ENCODE assay signal across 17 cellular contexts in the genomic region with DNA sequence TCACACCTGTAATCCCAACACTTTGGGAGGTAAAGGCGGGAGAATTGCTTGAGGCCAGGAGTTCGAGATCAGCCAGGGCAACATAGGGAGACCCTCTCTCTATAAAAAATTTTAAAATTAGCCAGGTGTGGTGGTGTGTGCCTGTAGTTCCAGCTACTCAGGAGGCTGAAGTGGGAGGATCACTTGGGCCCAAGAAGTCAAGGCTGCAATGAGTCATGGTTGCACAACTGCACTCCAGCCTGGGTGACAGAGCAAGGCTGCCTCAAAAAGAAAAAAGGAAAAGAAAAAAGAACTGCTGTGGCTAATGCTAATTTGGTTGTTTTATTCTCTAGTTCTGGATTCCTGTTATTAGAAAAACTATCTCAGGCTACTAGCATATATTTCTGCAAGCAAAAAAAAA. TPM values are rescaled to one million over a fixed set of nuclear protein-coding genes. Genes with fewer than 3 reads are reported as not detected.
DNase-seq lines count a peak whose midpoint lies in the region; ATAC-seq and TF ChIP-seq lines count a peak whose summit lies in the region.
"Had no signal": no experiment of that assay in that cellular context is flagged by ENCODE, and none has a peak within 500 bp of the region (broad histone marks: within the 10 kb centered on the region; RNA-seq: fewer than 3 reads in every experiment).

No MANE protein-coding gene starts in this region.

- BruUV-seq in MCF 10A (replicated peaks; lab: Mats Ljungman, UMichigan) = no TSS peak

- intact Hi-C loops in MCF 10A (cut with micrococcal nuclease) (no loop called here), breast epithelium (cut with DNase I; ENCODE audit: low total_unique reads) (no loop called here)

- no peaks in the 10 kb centered on the region for H3K9me3 ChIP-seq in breast epithelium
- H3K9me3 ChIP-seq: gastrocnemius medialis, SK-N-SH had no signal

- H3K36me3 Mint-ChIP-seq in MCF 10A (ENCODE audit: insufficient read depth, unreplicated experiment) (peaks cover 30% of the 10 kb centered on the region), T-cell (peaks cover 35% of the 10 kb centered on the region)
- H3K36me3 Mint-ChIP-seq in stimulated activated naive CD8-positive, alpha-beta T cell treated with anti-CD3 and anti-CD28 coated beads, Interleukin-15, Interleukin-2, amounts not matched to agents 100 ng/mL and 50 ng/mL, for 24 hours (ENCODE audit: low read depth) = peaks cover 35% of the 10 kb centered on the region

- H3K4me1 Mint-ChIP-seq in MCF 10A (ENCODE audit: insufficient read depth, unreplicated experiment) = no peaks in the 10 kb centered on the region
- peaks cover 12% of the 10 kb centered on the region for H3K4me1 Mint-ChIP-seq in stimulated activated naive CD8-positive, alpha-beta T cell treated with anti-CD3 and anti-CD28 coated beads, Interleukin-15, Interleukin-2, amounts not matched to agents 100 ng/mL and 50 ng/mL, for 24 hours (ENCODE audit: low read depth)
- peaks cover 9 to 12% (median 11%) of the 10 kb centered on the region in 3 donors for H3K4me1 Mint-ChIP-seq in T-cell
- H3K4me1 Mint-ChIP-seq: stimulated activated memory B cell treated with anti-CD40 and anti-IgM and Interleukin-4, amounts not matched to agents 10 μg/mL and 1 μg/mL and 100 μg/mL, for 72 hours had no signal

- no peak for ATAC-seq in GM19397 (IDR thresholded peaks at IDR 0.05; ENCODE audit: unreplicated experiment)
- no peak for ATAC-seq in HG03457 (IDR thresholded peaks at IDR 0.05; ENCODE audit: unreplicated experiment)
- no peak for ATAC-seq in T-cell (replicated peaks in 1 of 4)
- ATAC-seq: gastrocnemius medialis; stimulated activated memory B cell treated with anti-CD40 and anti-IgM and Interleukin-4, amounts not matched to agents 10 μg/mL and 1 μg/mL and 100 μg/mL, for 72 hours had no signal

- H3K27me3 Mint-ChIP-seq in MCF 10A (ENCODE audit: insufficient read depth, unreplicated experiment) (no peaks in the 10 kb centered on the region), T-cell (no peaks in the 10 kb centered on the region)
- H3K27me3 Mint-ChIP-seq in stimulated activated naive CD8-positive, alpha-beta T cell treated with anti-CD3 and anti-CD28 coated beads, Interleukin-15, Interleukin-2, amounts not matched to agents 100 ng/mL and 50 ng/mL, for 24 hours = no peaks in the 10 kb centered on the region
- H3K27me3 Mint-ChIP-seq: activated naive CD4-positive, alpha-beta T cell treated with anti-CD3 and anti-CD28 coated beads, Interleukin-2, amount 10 ng/mL, durations not matched to agents 7 days and 5 days; stimulated activated memory B cell treated with anti-CD40 and anti-IgM and Interleukin-4, amounts not matched to agents 10 μg/mL and 1 μg/mL and 100 μg/mL, for 72 hours had no signal

- no peaks in the 10 kb centered on the region for H3K36me3 ChIP-seq in breast epithelium

- TF ChIP-seq CTCF in MCF 10A (IDR thresholded peaks at IDR 0.05; ENCODE audit: unreplicated experiment) (no peak), breast epithelium (IDR thresholded peaks at IDR 0.05) (no peak), cardiac fibroblast (IDR thresholded peaks at IDR 0.05; ENCODE audit: low read depth, low read length) (no peak)

- TF ChIP-seq POLR2A in breast epithelium (IDR thresholded peaks at IDR 0.05) = no peak

- peak; percentile 35 for DNase-seq in MCF 10A (ENCODE audit: unreplicated experiment)
- DNase-seq in breast epithelium (ENCODE audit: low spot score in 2 of 2) = no peak
- DNase-seq in MV-4-11 (lab: John Stamatoyannopoulos, UW) = peak; percentile 61
- DNase-seq in cardiac fibroblast (ENCODE audit: low read depth in 2 of 2) = peak; percentile 6 to 43
- DNase-seq in T-cell = no peak
- DNase-seq: activated naive CD4-positive, alpha-beta T cell treated with anti-CD3 and anti-CD28 coated beads, Interleukin-2, amount 10 ng/mL, durations not matched to agents 7 days and 5 days; Calu3; effector CD4-positive, alpha-beta T cell; gastrocnemius medialis; NCI-H1436; NCI-H345; SK-N-SH had no signal

- no peaks in the 10 kb centered on the region for H3K27me3 ChIP-seq in breast epithelium
- H3K27me3 ChIP-seq: gastrocnemius medialis had no signal

- H3K9me3 Mint-ChIP-seq in MCF 10A (ENCODE audit: unreplicated experiment) = no peaks in the 10 kb centered on the region
- no peaks in the 10 kb centered on the region for H3K9me3 Mint-ChIP-seq in stimulated activated naive CD8-positive, alpha-beta T cell treated with anti-CD3 and anti-CD28 coated beads, Interleukin-15, Interleukin-2, amounts not matched to agents 100 ng/mL and 50 ng/mL, for 24 hours
- no peaks in the 10 kb centered on the region for H3K9me3 Mint-ChIP-seq in T-cell
- H3K9me3 Mint-ChIP-seq: activated naive CD4-positive, alpha-beta T cell treated with anti-CD3 and anti-CD28 coated beads, Interleukin-2, amount 10 ng/mL, durations not matched to agents 7 days and 5 days; stimulated activated memory B cell treated with anti-CD40 and anti-IgM and Interleukin-4, amounts not matched to agents 10 μg/mL and 1 μg/mL and 100 μg/mL, for 72 hours had no signal

- no peaks in the 10 kb centered on the region for H3K4me1 ChIP-seq in breast epithelium
- H3K4me1 ChIP-seq: parathyroid adenoma had no signal

- no peak overlapping the region for H3K27ac ChIP-seq in breast epithelium
- H3K27ac ChIP-seq: gastrocnemius medialis, parathyroid adenoma had no signal

- H3K4me3 ChIP-seq in breast epithelium = no peak overlapping the region
- H3K4me3 ChIP-seq in cardiac fibroblast (replicated peaks in 1 of 2; ENCODE audit: low read depth in 2 of 2, low read length in 2 of 2) = no peak overlapping the region
- H3K4me3 ChIP-seq: gastrocnemius medialis had no signal

- H3K4me3 Mint-ChIP-seq in MCF 10A (ENCODE audit: unreplicated experiment) = no peak overlapping the region
- H3K4me3 Mint-ChIP-seq in stimulated activated naive CD8-positive, alpha-beta T cell treated with anti-CD3 and anti-CD28 coated beads, Interleukin-15, Interleukin-2, amounts not matched to agents 100 ng/mL and 50 ng/mL, for 24 hours = no peak overlapping the region
- no peak overlapping the region for H3K4me3 Mint-ChIP-seq in T-cell
- H3K4me3 Mint-ChIP-seq: activated naive CD4-positive, alpha-beta T cell treated with anti-CD3 and anti-CD28 coated beads, Interleukin-2, amount 10 ng/mL, durations not matched to agents 7 days and 5 days; stimulated activated memory B cell treated with anti-CD40 and anti-IgM and Interleukin-4, amounts not matched to agents 10 μg/mL and 1 μg/mL and 100 μg/mL, for 72 hours had no signal

- H3K27ac Mint-ChIP-seq in MCF 10A (ENCODE audit: low read depth, unreplicated experiment) (no peak overlapping the region), T-cell (no peak overlapping the region)
- peak overlapping the region; percentile 26 for H3K27ac Mint-ChIP-seq in stimulated activated naive CD8-positive, alpha-beta T cell treated with anti-CD3 and anti-CD28 coated beads, Interleukin-15, Interleukin-2, amounts not matched to agents 100 ng/mL and 50 ng/mL, for 24 hours
- H3K27ac Mint-ChIP-seq: activated naive CD4-positive, alpha-beta T cell treated with anti-CD3 and anti-CD28 coated beads, Interleukin-2, amount 10 ng/mL, durations not matched to agents 7 days and 5 days; stimulated activated memory B cell treated with anti-CD40 and anti-IgM and Interleukin-4, amounts not matched to agents 10 μg/mL and 1 μg/mL and 100 μg/mL, for 72 hours had no signal

- CTCF ChIA-PET in MCF 10A (lab: Yijun Ruan, JAX) = no interaction called here
- CTCF ChIA-PET in T-cell (lab: Charles Lee) = no interaction called here

- POLR2A ChIA-PET in MCF 10A (lab: Yijun Ruan, JAX) (no interaction called here), T-cell (lab: Charles Lee) (interaction anchor here in 1 of 2 donors (0.8 kb wide), 1 partner anchor 30 kb away, joined by 3 read pairs; no protein-coding TSS in a partner anchor)

RNA-seq across cellular contexts. Expression of gene DBT, which starts 29.8 kb away (rescaled TPM):
- total RNA-seq in MCF 10A (2022) (9.1 and 11.0 TPM in 2 replicates), breast epithelium (10 to 100 TPM in 1 of 3 donors, 1 to 10 TPM in 2; 6.9 to 11.0 (median 9.1) TPM), T-cell (10 to 100 TPM; 10.9 to 13.3 (median 12.3) TPM)

RNA-seq across cellular contexts. Expression of gene LRRC39, which starts 41.8 kb away (rescaled TPM):
- total RNA-seq in MCF 10A (2022) = 0.65 and 0.74 TPM in 2 replicates
- total RNA-seq in breast epithelium = 1 to 10 TPM; 1.3 to 2.5 (median 1.9) TPM
- total RNA-seq in T-cell = 1 to 10 TPM; 1.1 to 1.5 (median 1.3) TPM

RNA-seq across cellular contexts. Expression of gene RTCA, which starts 46.1 kb away (rescaled TPM):
- total RNA-seq in MCF 10A (2022) = 60.4 and 62.3 TPM in 2 replicates
- 10 to 100 TPM; 17.0 to 22.6 (median 22.2) TPM for total RNA-seq in breast epithelium
- 10 to 100 TPM; 36.0 to 53.6 (median 40.1) TPM for total RNA-seq in T-cell

Comparison
In these comparisons a context has a peak if more than half of its experiments do, and no peak if none do; other contexts are left out.
1. DNase-seq: peak in MCF 10A (single experiment), MV-4-11 (single experiment) and cardiac fibroblast (2 of 2); none in breast epithelium (0 of 2) and T-cell (0 of 34).